ENCODE assay signal across 1 cellular context in the genomic region with DNA sequence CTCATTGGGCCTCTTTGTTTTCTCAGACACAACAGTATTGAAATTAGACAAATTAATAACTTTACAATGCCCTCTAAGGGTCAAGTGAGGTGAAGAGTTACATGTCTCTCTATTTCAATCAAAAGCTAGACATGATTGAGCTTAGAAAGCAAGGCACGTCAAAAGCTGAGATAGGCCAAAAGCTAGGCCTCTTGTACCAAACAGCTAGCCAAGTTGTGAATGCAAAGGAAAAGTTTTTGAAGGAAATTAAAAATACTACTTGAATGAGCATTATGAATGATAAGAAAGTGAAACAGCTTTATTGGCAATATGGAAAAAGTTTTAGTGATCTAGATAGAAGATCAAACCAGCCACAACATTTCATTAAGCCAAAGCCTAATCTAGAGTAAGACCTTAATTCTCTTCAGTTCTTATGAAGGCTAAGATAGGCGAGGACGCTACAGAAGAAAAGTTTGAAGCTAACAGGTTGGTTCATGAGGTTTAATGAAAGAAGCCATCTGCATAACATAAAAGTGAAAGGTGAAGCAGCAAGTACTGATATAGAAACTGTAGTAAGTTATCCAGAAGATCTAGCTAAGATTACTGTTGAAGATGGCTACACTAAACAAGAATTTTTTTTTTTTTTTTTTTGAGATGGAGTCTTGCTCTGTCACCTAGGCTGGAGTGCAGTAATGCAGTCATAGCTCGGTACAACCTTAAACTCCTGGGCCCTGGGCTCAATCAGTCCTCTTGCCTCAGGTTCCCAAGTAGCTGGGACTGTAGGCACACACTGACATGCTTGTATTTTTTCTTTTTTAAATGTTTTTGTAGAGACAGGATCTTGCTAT.
TF ChIP-seq lines count a peak whose summit lies in the region.

No MANE protein-coding gene starts in this region.

TF ChIP-seq in GM12891, 5 proteins besides CTCF, POLR2A, EP300 and RAD21:
- no peak for TF ChIP-seq PAX5 (IDR thresholded peaks at IDR 0.05; ENCODE audit: insufficient read depth, low read length, severe bottlenecking)
